In the genomic region with DNA sequence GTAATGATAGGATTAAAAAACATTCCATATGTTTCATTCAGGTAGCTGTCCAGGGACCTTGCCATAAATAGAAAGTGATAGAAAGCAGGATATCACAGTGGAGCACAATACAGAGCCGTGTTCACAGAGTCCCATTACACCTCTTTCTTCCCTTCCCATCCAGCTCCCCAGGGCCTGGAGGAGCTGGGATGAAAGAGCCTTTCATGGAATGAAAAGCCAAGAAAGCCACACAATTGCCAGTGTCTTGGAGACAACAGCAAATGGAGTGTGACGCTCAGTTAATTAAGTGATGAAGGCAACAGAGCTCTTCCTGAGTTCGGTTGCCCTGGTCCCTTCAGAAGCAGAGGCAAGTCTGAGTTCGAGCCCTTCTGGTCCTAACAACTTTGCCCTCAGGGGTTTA, we compare ENCODE assay signal across 22 cellular contexts.
"Had no signal": no experiment of that assay in that cellular context is flagged by ENCODE, and none has a peak within 500 bp of the region (broad histone marks: within the 10 kb centered on the region; RNA-seq: fewer than 3 reads in every experiment).

No MANE protein-coding gene starts in this region.

- H2AFZ ChIP-seq: parathyroid adenoma had no signal

- H3K9me3 ChIP-seq: colonic mucosa, gastroesophageal sphincter, psoas muscle, right lobe of liver, tibial artery, upper lobe of left lung, uterus had no signal

- H3K4me1 ChIP-seq: colonic mucosa, gastroesophageal sphincter, parathyroid adenoma, psoas muscle, upper lobe of left lung, uterus had no signal

- H3K27me3 ChIP-seq: colonic mucosa, right lobe of liver, tibial artery, upper lobe of left lung, uterus had no signal

- H3K79me2 ChIP-seq: parathyroid adenoma had no signal

- H3K36me3 ChIP-seq: colonic mucosa, gastroesophageal sphincter, right lobe of liver, tibial artery, upper lobe of left lung, uterus had no signal

- FAIRE-seq: kidney had no signal

- H3K27ac ChIP-seq: colonic mucosa, gastroesophageal sphincter, parathyroid adenoma, psoas muscle, right lobe of liver, tibial artery, upper lobe of left lung, uterus had no signal

- H3K4me3 ChIP-seq: colonic mucosa, gastroesophageal sphincter, lung, psoas muscle, right lobe of liver, tibial artery, upper lobe of left lung, uterus had no signal

- DNase-seq: colonic mucosa; dermis blood vessel endothelial cell; effector CD4-positive, alpha-beta T cell; glutamatergic neuron; immature natural killer cell; kidney; left ventricle myocardium superior; naive thymus-derived CD4-positive, alpha-beta T cell; nephron progenitor cell; occipital lobe; psoas muscle; retina; right lobe of liver; stimulated activated CD4-positive, alpha-beta T cell treated with anti-CD3 and anti-CD28 coated beads, Interleukin-4, amount 100 ng/mL, for 1 hour; stimulated activated CD8-positive, alpha-beta memory T cell treated with anti-CD3 and anti-CD28 coated beads, Interleukin-4, amount 100 ng/mL, for 48 hours; stimulated activated naive CD8-positive, alpha-beta T cell treated with anti-CD3 and anti-CD28 coated beads, Interleukin-15, Interleukin-2, amounts not matched to agents 100 U/mL and 50 U/mL, for 24 hours; tibial artery; upper lobe of left lung; uterus had no signal

- H3K9ac ChIP-seq: parathyroid adenoma had no signal
